ENCODE assay signal across 17 cellular contexts in the genomic region with DNA sequence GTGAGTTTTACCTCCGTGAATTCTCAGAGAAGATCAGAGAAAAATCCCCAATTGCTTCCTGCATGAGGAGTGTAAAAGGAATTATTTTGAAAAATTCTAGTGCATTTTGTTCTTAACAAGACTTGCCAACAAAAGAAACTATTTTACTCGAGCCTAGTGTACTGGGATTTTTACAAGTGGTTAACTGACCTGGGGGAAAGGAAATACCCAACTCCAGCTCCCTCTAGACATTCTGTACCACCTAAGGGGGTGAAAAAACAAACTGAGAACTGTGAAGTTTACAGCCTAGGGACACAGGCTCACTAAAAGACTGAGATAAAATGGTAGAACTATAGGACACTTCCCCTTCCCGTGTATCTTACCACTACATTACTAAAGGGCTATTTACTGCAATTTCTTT. TPM values are rescaled to one million over a fixed set of nuclear protein-coding genes. Genes with fewer than 3 reads are reported as not detected.
DNase-seq lines count a peak whose midpoint lies in the region; ATAC-seq, FAIRE-seq and TF ChIP-seq lines count a peak whose summit lies in the region.
"Had no signal": no experiment of that assay in that cellular context is flagged by ENCODE, and none has a peak within 500 bp of the region (broad histone marks: within the 10 kb centered on the region; RNA-seq: fewer than 3 reads in every experiment).

No MANE protein-coding gene starts in this region.

- H3K36me3 ChIP-seq in HUES6 (ENCODE audit: control insufficient read depth, insufficient read depth, low read length) (no peaks in the 10 kb centered on the region), GM12878 (ENCODE audit: control insufficient read depth in 2 of 2, insufficient read depth in 2 of 2, low read length in 1 of 2) (no peaks in the 10 kb centered on the region), lower lobe of right lung (no peaks in the 10 kb centered on the region)
- H3K36me3 ChIP-seq: gastrocnemius medialis had no signal

- H3K9me3 ChIP-seq in HUES6 (ENCODE audit: control insufficient read depth, insufficient read depth, low read depth, low read length) (no peaks in the 10 kb centered on the region), GM12878 (replicated peaks; ENCODE audit: control insufficient read depth, insufficient read depth, low read length) (no peaks in the 10 kb centered on the region; the same call in 2 of the 3 replicates), lower lobe of right lung (no peaks in the 10 kb centered on the region)
- H3K9me3 ChIP-seq: gastrocnemius medialis had no signal

- TF ChIP-seq RAD21 in GM12878 (IDR thresholded peaks at IDR 0.05; ENCODE audit: insufficient read depth, low read depth, low read length): no peak

- no peak overlapping the region; the same call in 1 of the 2 replicates for H2AFZ ChIP-seq in GM12878 (ENCODE audit: control insufficient read depth, low read depth, low read length)

- CTCF ChIA-PET in GM12878 (lab: Yijun Ruan, JAX): interaction anchor here (0.6 to 1.2 kb wide), 6 partner anchors 96 to 318 kb away, joined by 3 to 7 read pairs (median 3); a partner anchor contains a TSS

- H3K27me3 ChIP-seq in HUES6 (ENCODE audit: control insufficient read depth, insufficient read depth, low read length) (no peaks in the 10 kb centered on the region), GM12878 (replicated peaks in 1 of 2; ENCODE audit: control insufficient read depth in 2 of 2, insufficient read depth in 2 of 2, low read length in 1 of 2) (no peaks in the 10 kb centered on the region), lower lobe of right lung (ENCODE audit: low read depth) (no peaks in the 10 kb centered on the region)
- H3K27me3 ChIP-seq: gastrocnemius medialis had no signal

- intact Hi-C loops in GM12878 (cut with micrococcal nuclease; ENCODE audit: unreplicated experiment) (no loop called here), lower lobe of right lung (cut with DNase I) (no loop called here)

- H3K4me3 ChIP-seq in HUES6 (ENCODE audit: low read depth, low read length) (peak overlapping the region; percentile 84; the same call in 1 of the 2 replicates), GM12878 (no peak overlapping the region; the same call in 1 of the 2 replicates), lower lobe of right lung (no peak overlapping the region)

- no peak for TF ChIP-seq EP300 in GM12878 (IDR thresholded peaks at IDR 0.05; ENCODE audit: borderline replicate concordance in 1 of 2, control insufficient read depth in 1 of 2, low read depth in 2 of 2, low read length in 2 of 2)

- no TSS peak for BruUV-seq in GM12878 (replicated peaks; lab: Mats Ljungman, UMichigan)

- no peak for FAIRE-seq in GM12878 (lab: Jason Lieb, UNC)

- peak; percentile 9 for ATAC-seq in GM12878
- no peak for ATAC-seq in lower lobe of right lung
- ATAC-seq in HG03025 (IDR thresholded peaks at IDR 0.05; ENCODE audit: low FRiP score, unreplicated experiment): no peak
- ATAC-seq: gastrocnemius medialis, left ventricle myocardium superior had no signal

- H4K20me1 ChIP-seq in GM12878 (ENCODE audit: control insufficient read depth, insufficient read depth): no peaks in the 10 kb centered on the region

- POLR2A ChIA-PET in GM12878 (lab: Charles Lee): interaction anchor here (0.7 to 0.8 kb wide), 2 partner anchors 29 to 35 kb away, joined by 3 read pairs; no protein-coding TSS in a partner anchor

- H3K4me3 Mint-ChIP-seq in type B pancreatic cell: peak overlapping the region; percentile 81
- H3K4me3 Mint-ChIP-seq: stimulated activated naive CD8-positive, alpha-beta T cell treated with anti-CD3 and anti-CD28 coated beads, Interleukin-15, Interleukin-2, amounts not matched to agents 100 ng/mL and 50 ng/mL, for 24 hours had no signal

- RAD21 ChIA-PET in GM12878 (lab: Charles Lee; ENCODE audit: unreplicated experiment): interaction anchor here (1.0 to 1.1 kb wide), 2 partner anchors 96 to 314 kb away, joined by 3 to 4 read pairs; a partner anchor contains a TSS

- no peaks in the 10 kb centered on the region for H3K9me3 Mint-ChIP-seq in type B pancreatic cell
- H3K9me3 Mint-ChIP-seq: stimulated activated naive CD8-positive, alpha-beta T cell treated with anti-CD3 and anti-CD28 coated beads, Interleukin-15, Interleukin-2, amounts not matched to agents 100 ng/mL and 50 ng/mL, for 24 hours had no signal

- TF ChIP-seq POLR2A in GM12878 (IDR thresholded peaks at IDR 0.05; ENCODE audit: low read depth, low read length): no peak

- no peaks in the 10 kb centered on the region for H3K27me3 Mint-ChIP-seq in type B pancreatic cell
- H3K27me3 Mint-ChIP-seq: stimulated activated naive CD8-positive, alpha-beta T cell treated with anti-CD3 and anti-CD28 coated beads, Interleukin-15, Interleukin-2, amounts not matched to agents 100 ng/mL and 50 ng/mL, for 24 hours had no signal

- peaks cover 44% of the 10 kb centered on the region for H3K4me1 Mint-ChIP-seq in type B pancreatic cell (ENCODE audit: unreplicated experiment)

- H3K9ac ChIP-seq in HUES6 (ENCODE audit: low read length): no peak overlapping the region
- no peak overlapping the region for H3K9ac ChIP-seq in GM12878 (ENCODE audit: control insufficient read depth, insufficient read depth, low read length)
- H3K9ac ChIP-seq: KMS-11 had no signal

- H3K27ac ChIP-seq in HUES6 (ENCODE audit: low read depth, low read length) (0 out of 2 replicates have a peak overlapping the region, but pooled peaks have one; percentile 23), GM12878 (ENCODE audit: control insufficient read depth, insufficient read depth) (no peak overlapping the region), lower lobe of right lung (peak overlapping the region; percentile 38)
- H3K27ac ChIP-seq: KMS-11 had no signal

- H3K36me3 Mint-ChIP-seq in type B pancreatic cell: peaks cover 10% of the 10 kb centered on the region

- peaks cover 15% of the 10 kb centered on the region for H3K4me1 ChIP-seq in HUES6 (ENCODE audit: control insufficient read depth, insufficient read depth, low read length)
- H3K4me1 ChIP-seq in GM12878 (ENCODE audit: control insufficient read depth, insufficient read depth, low read length): no peaks in the 10 kb centered on the region
- peaks cover 34% of the 10 kb centered on the region for H3K4me1 ChIP-seq in lower lobe of right lung

- peaks cover 22% of the 10 kb centered on the region for H3K79me2 ChIP-seq in GM12878 (ENCODE audit: control insufficient read depth, insufficient read depth, low read length)

- in situ Hi-C loops in GM12878 (cut with MboI): loop anchor here (25.0 kb wide), 1 partner anchor 846 kb away; a partner anchor contains a TSS

- DNase-seq in GM12878 (ENCODE audit: low read depth, low spot score) (no peak), lower lobe of right lung (no peak), type B pancreatic cell (ENCODE audit: extremely low spot score, unreplicated experiment) (no peak), mucosa of gallbladder (ENCODE audit: low spot score) (no peak), T-helper 9 cell (no peak)
- DNase-seq: activated CD4-positive, alpha-beta T cell treated with anti-CD3 and anti-CD28 coated beads, Interleukin-2, amount 50 U/mL, for 4 hours; activated naive CD4-positive, alpha-beta T cell treated with Interleukin-2 at 50 U/mL for 16 hours; cortex of kidney; DMS153; gastrocnemius medialis; left ventricle myocardium superior; SW 1271 had no signal

- H3K4me2 ChIP-seq in GM12878 (ENCODE audit: control insufficient read depth, insufficient read depth): no peak overlapping the region
- H3K4me2 ChIP-seq: KMS-11 had no signal

- 56% methylated on average over 3 of the region's 3 CpGs for WGBS in GM12878 (ENCODE audit: insufficient coverage, insufficient replicate concordance, low lambda C conversion rate, missing lambda C conversion rate)

- H3K27ac Mint-ChIP-seq in type B pancreatic cell: peak overlapping the region; percentile 97
- H3K27ac Mint-ChIP-seq: stimulated activated naive CD8-positive, alpha-beta T cell treated with anti-CD3 and anti-CD28 coated beads, Interleukin-15, Interleukin-2, amounts not matched to agents 100 ng/mL and 50 ng/mL, for 24 hours had no signal

- SMC1A ChIA-PET in GM12878 (lab: Charles Lee; ENCODE audit: uncharacterized antibody, unreplicated experiment): interaction anchor here (0.7 to 1.3 kb wide), 6 partner anchors 10 to 996 kb away, joined by 3 to 6 read pairs (median 4); a partner anchor contains a TSS

- no peak for TF ChIP-seq CTCF in GM12878 (IDR thresholded peaks at IDR 0.05 in 2 of 3, conservative IDR thresholded peaks at IDR 0.05 in 1 of 3; ENCODE audit: control insufficient read depth in 2 of 3, extremely low read depth in 1 of 3, insufficient read depth in 1 of 3, low read depth in 3 of 3, low read length in 3 of 3)
- no peak for TF ChIP-seq CTCF in lower lobe of right lung (IDR thresholded peaks at IDR 0.05)
- no peak for TF ChIP-seq CTCF in type B pancreatic cell (conservative IDR thresholded peaks at IDR 0.05)

RNA-seq across cellular contexts. Expression of a gene that starts 2.6 kb away (rescaled TPM):
- 54.5 and 66.5 TPM in 2 replicates for total RNA-seq in GM12878 (2013; cell fraction: nucleolus; rRNA removed)
- total RNA-seq in GM12878 (2014; rRNA removed) (48.5 and 68.2 TPM in 2 replicates), GM12878 (2014; rRNA removed; fragmentation: Illumina TruSeq; extraction: Trizol) (75.7 and 77.5 TPM in 2 replicates), GM12878 (2021) (94.4 and 101 TPM in 2 replicates), lower lobe of right lung (150 TPM), type B pancreatic cell (ENCODE audit: low replicate concordance) (141 and 161 TPM in 2 replicates), mucosa of gallbladder (130 TPM)
- 61.6 TPM for polyA plus RNA-seq in GM12878 (2011; ENCODE audit: low read depth)
- polyA plus RNA-seq in GM12878 (2011; rRNA removed) (159 and 222 TPM in 2 replicates), GM12878 (2014; fragmentation: Illumina TruSeq; extraction: Trizol) (80.6 and 100 TPM in 2 replicates), GM12878 (2014; fragmentation: Nextera tagmentation; extraction: Ambion mirVana) (100 to 1,000 TPM in 1 of 2 experiments, 10 to 100 TPM in 1; 96.3 to 134 TPM), GM12878 (2014; rRNA removed) (75.7 and 78.1 TPM in 2 replicates), GM12878 (2016; fragmentation: Nextera tagmentation; extraction: Ambion mirVana) (100 to 1,000 TPM; 136 to 138 TPM)
- polyA plus RNA-seq in GM12878 (2011; cell fraction: cytosol; rRNA removed): 66.4 and 79.4 TPM in 2 replicates
- polyA plus RNA-seq in GM12878 (2011; cell fraction: nucleus; rRNA removed): 57.6 and 76.8 TPM in 2 replicates
- polyA plus RNA-seq in GM12878 (2012): 70.7 and 71.6 TPM in 2 replicates
- 81.9 and 87.8 TPM in 2 replicates for polyA minus RNA-seq in GM12878 (2011; rRNA and poly(A)+ RNA removed)
- polyA minus RNA-seq in GM12878 (2011; cell fraction: cytosol; rRNA and poly(A)+ RNA removed): 16.4 and 31.2 TPM in 2 replicates
- polyA minus RNA-seq in GM12878 (2011; cell fraction: nucleus; rRNA and poly(A)+ RNA removed): 26.2 and 37.0 TPM in 2 replicates

RNA-seq across cellular contexts. Expression of a gene that starts 52.9 kb away (rescaled TPM):
- not detected in 2 replicates for total RNA-seq in GM12878 (2013; cell fraction: nucleolus; rRNA removed)
- total RNA-seq in GM12878 (2014; rRNA removed) (not detected in 2 replicates), GM12878 (2014; rRNA removed; fragmentation: Illumina TruSeq; extraction: Trizol) (not detected in 2 replicates), GM12878 (2021) (0.40 TPM in 1 of 2 replicates, not detected in the other), lower lobe of right lung (0.27 TPM), type B pancreatic cell (ENCODE audit: low replicate concordance) (3.7 and 17.7 TPM in 2 replicates), mucosa of gallbladder (1.2 TPM)
- not detected for polyA plus RNA-seq in GM12878 (2011; ENCODE audit: low read depth)
- polyA plus RNA-seq in GM12878 (2011; rRNA removed) (not detected in 2 replicates), GM12878 (2014; fragmentation: Illumina TruSeq; extraction: Trizol) (not detected in 2 replicates), GM12878 (2014; fragmentation: Nextera tagmentation; extraction: Ambion mirVana) (not detected), GM12878 (2014; rRNA removed) (not detected in 2 replicates), GM12878 (2016; fragmentation: Nextera tagmentation; extraction: Ambion mirVana) (not detected)
- polyA plus RNA-seq in GM12878 (2011; cell fraction: cytosol; rRNA removed): not detected in 2 replicates
- polyA plus RNA-seq in GM12878 (2011; cell fraction: nucleus; rRNA removed): not detected in 2 replicates
- polyA plus RNA-seq in GM12878 (2012): not detected in 2 replicates
- polyA minus RNA-seq in GM12878 (2011; rRNA and poly(A)+ RNA removed): not detected in 2 replicates
- not detected in 2 replicates for polyA minus RNA-seq in GM12878 (2011; cell fraction: cytosol; rRNA and poly(A)+ RNA removed)
- polyA minus RNA-seq in GM12878 (2011; cell fraction: nucleus; rRNA and poly(A)+ RNA removed): not detected in 2 replicates
- total RNA-seq: left ventricle myocardium superior, pulmonary artery endothelial cell had no signal
